In genomic region chr16:14528306-14528948, GRCh38 we compare ENCODE assay signal across 1 cellular context.
TF ChIP-seq lines count a peak whose summit lies in the region.

No MANE protein-coding gene starts in this region.

TF ChIP-seq in GM23338, 12 proteins besides CTCF, POLR2A, EP300 and RAD21 (continued from another document):
- TF ChIP-seq, protein P1, sequence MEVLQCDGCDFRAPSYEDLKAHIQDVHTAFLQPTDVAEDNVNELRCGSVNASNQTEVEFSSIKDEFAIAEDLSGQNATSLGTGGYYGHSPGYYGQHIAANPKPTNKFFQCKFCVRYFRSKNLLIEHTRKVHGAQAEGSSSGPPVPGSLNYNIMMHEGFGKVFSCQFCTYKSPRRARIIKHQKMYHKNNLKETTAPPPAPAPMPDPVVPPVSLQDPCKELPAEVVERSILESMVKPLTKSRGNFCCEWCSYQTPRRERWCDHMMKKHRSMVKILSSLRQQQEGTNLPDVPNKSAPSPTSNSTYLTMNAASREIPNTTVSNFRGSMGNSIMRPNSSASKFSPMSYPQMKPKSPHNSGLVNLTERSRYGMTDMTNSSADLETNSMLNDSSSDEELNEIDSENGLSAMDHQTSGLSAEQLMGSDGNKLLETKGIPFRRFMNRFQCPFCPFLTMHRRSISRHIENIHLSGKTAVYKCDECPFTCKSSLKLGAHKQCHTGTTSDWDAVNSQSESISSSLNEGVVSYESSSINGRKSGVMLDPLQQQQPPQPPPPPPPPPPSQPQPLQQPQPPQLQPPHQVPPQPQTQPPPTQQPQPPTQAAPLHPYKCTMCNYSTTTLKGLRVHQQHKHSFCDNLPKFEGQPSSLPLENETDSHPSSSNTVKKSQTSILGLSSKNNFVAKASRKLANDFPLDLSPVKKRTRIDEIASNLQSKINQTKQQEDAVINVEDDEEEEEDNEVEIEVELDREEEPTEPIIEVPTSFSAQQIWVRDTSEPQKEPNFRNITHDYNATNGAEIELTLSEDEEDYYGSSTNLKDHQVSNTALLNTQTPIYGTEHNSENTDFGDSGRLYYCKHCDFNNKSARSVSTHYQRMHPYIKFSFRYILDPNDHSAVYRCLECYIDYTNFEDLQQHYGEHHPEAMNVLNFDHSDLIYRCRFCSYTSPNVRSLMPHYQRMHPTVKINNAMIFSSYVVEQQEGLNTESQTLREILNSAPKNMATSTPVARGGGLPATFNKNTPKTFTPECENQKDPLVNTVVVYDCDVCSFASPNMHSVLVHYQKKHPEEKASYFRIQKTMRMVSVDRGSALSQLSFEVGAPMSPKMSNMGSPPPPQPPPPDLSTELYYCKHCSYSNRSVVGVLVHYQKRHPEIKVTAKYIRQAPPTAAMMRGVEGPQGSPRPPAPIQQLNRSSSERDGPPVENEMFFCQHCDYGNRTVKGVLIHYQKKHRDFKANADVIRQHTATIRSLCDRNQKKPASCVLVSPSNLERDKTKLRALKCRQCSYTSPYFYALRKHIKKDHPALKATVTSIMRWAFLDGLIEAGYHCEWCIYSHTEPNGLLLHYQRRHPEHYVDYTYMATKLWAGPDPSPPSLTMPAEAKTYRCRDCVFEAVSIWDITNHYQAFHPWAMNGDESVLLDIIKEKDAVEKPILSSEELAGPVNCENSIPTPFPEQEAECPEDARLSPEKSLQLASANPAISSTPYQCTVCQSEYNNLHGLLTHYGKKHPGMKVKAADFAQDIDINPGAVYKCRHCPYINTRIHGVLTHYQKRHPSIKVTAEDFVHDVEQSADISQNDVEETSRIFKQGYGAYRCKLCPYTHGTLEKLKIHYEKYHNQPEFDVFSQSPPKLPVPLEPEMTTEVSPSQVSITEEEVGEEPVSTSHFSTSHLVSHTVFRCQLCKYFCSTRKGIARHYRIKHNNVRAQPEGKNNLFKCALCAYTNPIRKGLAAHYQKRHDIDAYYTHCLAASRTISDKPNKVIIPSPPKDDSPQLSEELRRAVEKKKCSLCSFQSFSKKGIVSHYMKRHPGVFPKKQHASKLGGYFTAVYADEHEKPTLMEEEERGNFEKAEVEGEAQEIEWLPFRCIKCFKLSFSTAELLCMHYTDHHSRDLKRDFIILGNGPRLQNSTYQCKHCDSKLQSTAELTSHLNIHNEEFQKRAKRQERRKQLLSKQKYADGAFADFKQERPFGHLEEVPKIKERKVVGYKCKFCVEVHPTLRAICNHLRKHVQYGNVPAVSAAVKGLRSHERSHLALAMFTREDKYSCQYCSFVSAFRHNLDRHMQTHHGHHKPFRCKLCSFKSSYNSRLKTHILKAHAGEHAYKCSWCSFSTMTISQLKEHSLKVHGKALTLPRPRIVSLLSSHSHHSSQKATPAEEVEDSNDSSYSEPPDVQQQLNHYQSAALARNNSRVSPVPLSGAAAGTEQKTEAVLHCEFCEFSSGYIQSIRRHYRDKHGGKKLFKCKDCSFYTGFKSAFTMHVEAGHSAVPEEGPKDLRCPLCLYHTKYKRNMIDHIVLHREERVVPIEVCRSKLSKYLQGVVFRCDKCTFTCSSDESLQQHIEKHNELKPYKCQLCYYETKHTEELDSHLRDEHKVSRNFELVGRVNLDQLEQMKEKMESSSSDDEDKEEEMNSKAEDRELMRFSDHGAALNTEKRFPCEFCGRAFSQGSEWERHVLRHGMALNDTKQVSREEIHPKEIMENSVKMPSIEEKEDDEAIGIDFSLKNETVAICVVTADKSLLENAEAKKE (CRISPR knock-in tag; IDR thresholded peaks at IDR 0.05) = no peak
- TF ChIP-seq ZNF331 (CRISPR knock-in tag; IDR thresholded peaks at IDR 0.05; ENCODE audit: low read depth) (no peak), JUNB (IDR thresholded peaks at IDR 0.05; ENCODE audit: unreplicated experiment) (no peak), ETS1 (IDR thresholded peaks at IDR 0.05) (no peak), CREB1 (CRISPR knock-in tag; IDR thresholded peaks at IDR 0.05; ENCODE audit: low read depth) (no peak), POLR2AphosphoS5 (IDR thresholded peaks at IDR 0.05; ENCODE audit: low read depth) (no peak)
